22 cellular contexts compared by ENCODE assay signal in genomic region chr18:10166164-10166807, GRCh38.
DNase-seq lines count a peak whose midpoint lies in the region; ATAC-seq and TF ChIP-seq lines count a peak whose summit lies in the region.
"Had no signal": no experiment of that assay in that cellular context is flagged by ENCODE, and none has a peak within 500 bp of the region (broad histone marks: within the 10 kb centered on the region; RNA-seq: fewer than 3 reads in every experiment).

No MANE protein-coding gene starts in this region.

- H3K4me2 ChIP-seq in mesenchymal stem cell (ENCODE audit: low read length, poor library complexity, severe bottlenecking) (no peak overlapping the region), osteoblast (ENCODE audit: insufficient read depth, low read length) (no peak overlapping the region), OCI-LY7 (ENCODE audit: low read length) (no peak overlapping the region)
- H3K4me2 ChIP-seq: A549 had no signal

- no peaks in the 10 kb centered on the region for H3K79me1 ChIP-seq in mesenchymal stem cell (replicated peaks; ENCODE audit: low read length, poor library complexity, severe bottlenecking)

- no peak overlapping the region for H2BK120ac ChIP-seq in mesenchymal stem cell (ENCODE audit: low read depth, low read length)

- H3K4me1 ChIP-seq in mesenchymal stem cell (ENCODE audit: control insufficient read depth, insufficient read depth, low read depth, low read length) (peaks cover 2% of the 10 kb centered on the region), osteoblast (ENCODE audit: insufficient read depth, low read length) (peaks cover 17% of the 10 kb centered on the region), OCI-LY7 (ENCODE audit: insufficient read depth, low read length, poor library complexity, severe bottlenecking) (no peaks in the 10 kb centered on the region)
- H3K4me1 ChIP-seq: BE2C, HAP-1 had no signal

- peaks cover 7% of the 10 kb centered on the region for H3K9me3 Mint-ChIP-seq in glutamatergic neuron (ENCODE audit: unreplicated experiment)
- H3K9me3 Mint-ChIP-seq: CD4-positive, alpha-beta T cell; HFFc6 had no signal

- H2BK5ac ChIP-seq in mesenchymal stem cell (ENCODE audit: low read depth, low read length, poor library complexity, severe bottlenecking), result no peak overlapping the region

- no peak overlapping the region for H3K9ac ChIP-seq in mesenchymal stem cell (ENCODE audit: low read length)
- H3K9ac ChIP-seq: BLaER1 treated with 17β-estradiol and CSF1 and Interleukin-3, amounts not matched to agents 10 nM and 100 nM had no signal

- H3K79me2 ChIP-seq in osteoblast (ENCODE audit: insufficient read depth, low read length) (no peaks in the 10 kb centered on the region), OCI-LY7 (ENCODE audit: insufficient read depth, low read depth, low read length) (no peaks in the 10 kb centered on the region)

- H2BK12ac ChIP-seq in mesenchymal stem cell (ENCODE audit: low read length in 2 of 2), result no peak overlapping the region

- peaks cover 24% of the 10 kb centered on the region for H3K4me1 Mint-ChIP-seq in glutamatergic neuron (ENCODE audit: low read depth, unreplicated experiment)

- H3K27me3 ChIP-seq in mesenchymal stem cell (ENCODE audit: control insufficient read depth in 1 of 2, insufficient read depth in 1 of 2, low read length in 2 of 2) (peaks cover 0 to 4% of the 10 kb centered on the region in 2 experiments), osteoblast (ENCODE audit: insufficient read depth, low read length) (no peaks in the 10 kb centered on the region)
- H3K27me3 ChIP-seq: BE2C; BLaER1 treated with 17β-estradiol and CSF1 and Interleukin-3, amounts not matched to agents 10 nM and 100 nM had no signal

- POLR2A ChIA-PET in OCI-LY7 (lab: Charles Lee), result no interaction called here

- no peaks in the 10 kb centered on the region for H3K9me3 ChIP-seq in mesenchymal stem cell (ENCODE audit: control insufficient read depth, low read length)
- H3K9me3 ChIP-seq in osteoblast (ENCODE audit: low read depth, low read length), result no peaks in the 10 kb centered on the region
- no peaks in the 10 kb centered on the region for H3K9me3 ChIP-seq in OCI-LY7 (ENCODE audit: low read length)
- H3K9me3 ChIP-seq: A549; BE2C; BLaER1 treated with 17β-estradiol and CSF1 and Interleukin-3, amounts not matched to agents 10 nM and 100 nM; HAP-1 had no signal

- intact Hi-C loops in OCI-LY7 (cut with micrococcal nuclease; ENCODE audit: unreplicated experiment), result no loop called here

- H4K8ac ChIP-seq in mesenchymal stem cell (ENCODE audit: low read length), result no peak overlapping the region

- H3K18ac ChIP-seq in mesenchymal stem cell (ENCODE audit: low read depth in 1 of 2, low read length in 2 of 2), result no peak overlapping the region

- H3K14ac ChIP-seq in mesenchymal stem cell (ENCODE audit: low read length in 2 of 2), result no peak overlapping the region

- H2AK5ac ChIP-seq in mesenchymal stem cell (ENCODE audit: low read length, severe bottlenecking), result no peak overlapping the region

- no peak overlapping the region for H3K4me3 Mint-ChIP-seq in glutamatergic neuron (ENCODE audit: unreplicated experiment)
- H3K4me3 Mint-ChIP-seq: CD14-positive monocyte; CD4-positive, alpha-beta T cell; HFFc6 had no signal

- CTCF ChIA-PET in OCI-LY7 (lab: Charles Lee; ENCODE audit: unreplicated experiment), result no interaction called here

- peak overlapping the region in 1 of 2 experiments; percentile 59 for H3K4ac ChIP-seq in mesenchymal stem cell (ENCODE audit: low read depth in 1 of 2, low read length in 2 of 2)

- WGBS in mesenchymal stem cell, result 93% methylated on average over 22 of the region's 22 CpGs

- H3K36me3 Mint-ChIP-seq in glutamatergic neuron (ENCODE audit: unreplicated experiment), result no peaks in the 10 kb centered on the region
- H3K36me3 Mint-ChIP-seq: CD14-positive monocyte had no signal

- H4K20me1 ChIP-seq in osteoblast (ENCODE audit: insufficient read depth, low read length) (no peaks in the 10 kb centered on the region), OCI-LY7 (ENCODE audit: insufficient read depth, low read length) (no peaks in the 10 kb centered on the region)
- H4K20me1 ChIP-seq: BLaER1 treated with 17β-estradiol and CSF1 and Interleukin-3, amounts not matched to agents 10 nM and 100 nM had no signal

- DNase-seq in ELF-1 (ENCODE audit: low read depth, low spot score) (peak; percentile 38), glutamatergic neuron (peak; percentile 73), mesenchymal stem cell (no peak), osteoblast (ENCODE audit: insufficient read length, low spot score, missing footprints) (peak; percentile 53), OCI-LY7 (ENCODE audit: low spot score) (no peak), NCI-H1694 (lab: John Stamatoyannopoulos, UW) (no peak)
- DNase-seq: 8988T; ACHN; AML-193; BE2C; Calu3; CD4-positive, alpha-beta T cell; COR-L47; DMS53; DMS79 treated with DMSO at 0.1 percent for 48 hours; GOT3; HFFc6 had no signal

- H3K4me3 ChIP-seq in mesenchymal stem cell (ENCODE audit: insufficient read depth in 1 of 2, low read depth in 1 of 2, low read length in 2 of 2) (no peak overlapping the region), osteoblast (ENCODE audit: insufficient read depth, low read length) (no peak overlapping the region), OCI-LY7 (ENCODE audit: low read depth, low read length, poor library complexity, severe bottlenecking) (no peak overlapping the region)
- H3K4me3 ChIP-seq: A549; BLaER1 treated with 17β-estradiol and CSF1 and Interleukin-3, amounts not matched to agents 10 nM and 100 nM; HAP-1 had no signal

- peaks cover 7% of the 10 kb centered on the region for H3K27me3 Mint-ChIP-seq in glutamatergic neuron (ENCODE audit: unreplicated experiment)
- H3K27me3 Mint-ChIP-seq: CD4-positive, alpha-beta T cell had no signal

- TF ChIP-seq CTCF in glutamatergic neuron (IDR thresholded peaks at IDR 0.05; ENCODE audit: partially characterized antibody, unreplicated experiment) (no peak), osteoblast (IDR thresholded peaks at IDR 0.05; ENCODE audit: extremely low read depth, low read depth, low read length) (no peak), OCI-LY7 (conservative IDR thresholded peaks at IDR 0.05; ENCODE audit: low read length) (no peak)

- no peak overlapping the region for H3K27ac Mint-ChIP-seq in glutamatergic neuron (ENCODE audit: unreplicated experiment)
- H3K27ac Mint-ChIP-seq: CD4-positive, alpha-beta T cell; HFFc6 had no signal

- no peak for ATAC-seq in GM19395 (IDR thresholded peaks at IDR 0.05; ENCODE audit: unreplicated experiment)
- ATAC-seq: A549 had no signal

- no TSS peak for BruUV-seq in OCI-LY7 (replicated peaks; lab: Mats Ljungman, UMichigan)

- H3K27ac ChIP-seq in mesenchymal stem cell (ENCODE audit: low read length, poor library complexity, severe bottlenecking), result no peak overlapping the region
- no peak overlapping the region for H3K27ac ChIP-seq in osteoblast (ENCODE audit: low read depth, low read length)
- no peak overlapping the region for H3K27ac ChIP-seq in OCI-LY7 (ENCODE audit: low read depth, low read length, poor library complexity, severe bottlenecking)
- H3K27ac ChIP-seq: A549; BLaER1 treated with 17β-estradiol and CSF1 and Interleukin-3, amounts not matched to agents 10 nM and 100 nM had no signal

- no peaks in the 10 kb centered on the region for H3K9me2 ChIP-seq in OCI-LY7 (ENCODE audit: insufficient read depth, low read length)

- no peak overlapping the region for H3K23ac ChIP-seq in mesenchymal stem cell (ENCODE audit: low read length in 2 of 2)

- peak overlapping the region; percentile 52 for H4K91ac ChIP-seq in mesenchymal stem cell (ENCODE audit: low read length)

- H2BK15ac ChIP-seq in mesenchymal stem cell (ENCODE audit: low read depth, poor library complexity, severe bottlenecking), result peak overlapping the region; percentile 93

- H2AFZ ChIP-seq in mesenchymal stem cell (ENCODE audit: low read depth, low read length), result no peak overlapping the region
- no peak overlapping the region for H2AFZ ChIP-seq in osteoblast (ENCODE audit: low read length)
- no peak overlapping the region for H2AFZ ChIP-seq in OCI-LY7 (ENCODE audit: low read length)

- H3K36me3 ChIP-seq in mesenchymal stem cell (ENCODE audit: control insufficient read depth in 1 of 2, insufficient read depth in 2 of 2, low read depth in 1 of 2, low read length in 2 of 2) (no peaks in the 10 kb centered on the region), osteoblast (ENCODE audit: insufficient read depth, low read length) (no peaks in the 10 kb centered on the region), OCI-LY7 (ENCODE audit: insufficient read depth, low read length) (no peaks in the 10 kb centered on the region)
- H3K36me3 ChIP-seq: BE2C; BLaER1 treated with 17β-estradiol and CSF1 and Interleukin-3, amounts not matched to agents 10 nM and 100 nM; HAP-1 had no signal

Comparison
In these comparisons a context has a peak if more than half of its experiments do, and no peak if none do; other contexts are left out.
1. DNase-seq: peak in ELF-1 (single experiment), glutamatergic neuron (single experiment) and osteoblast (single experiment); none in mesenchymal stem cell (single experiment), OCI-LY7 (single experiment) and NCI-H1694 (single experiment).